In the genomic region with DNA sequence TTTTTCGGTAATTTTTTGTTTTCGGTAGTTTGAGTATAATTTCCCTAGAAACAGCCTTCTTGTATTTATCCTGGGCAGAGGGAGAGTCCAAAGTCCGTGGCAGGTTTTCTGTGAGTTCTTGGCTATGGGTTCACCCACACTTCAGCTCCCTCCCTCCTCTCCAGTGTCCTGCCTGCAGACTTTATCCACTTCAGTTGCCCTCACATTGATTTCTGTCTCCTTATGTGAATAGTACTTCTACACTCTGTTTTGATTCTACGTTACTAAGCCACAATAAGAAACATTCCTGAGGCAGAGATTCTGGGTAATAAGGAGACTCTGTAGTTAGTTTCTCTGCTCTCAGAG, we compare ENCODE assay signal across 18 cellular contexts.
"Had no signal": no experiment of that assay in that cellular context is flagged by ENCODE, and none has a peak within 500 bp of the region (broad histone marks: within the 10 kb centered on the region; RNA-seq: fewer than 3 reads in every experiment).

No MANE protein-coding gene starts in this region.

- H3K4me3 ChIP-seq: gastrocnemius medialis, heart right ventricle, spleen, tibial nerve had no signal

- H3K27me3 Mint-ChIP-seq: central memory CD8-positive, alpha-beta T cell; stimulated activated memory B cell treated with anti-CD40 and anti-IgM and Interleukin-4, amounts not matched to agents 10 μg/mL and 1 μg/mL and 100 μg/mL, for 72 hours had no signal

- H3K27ac ChIP-seq: gastrocnemius medialis, heart right ventricle, neutrophil, spleen, tibial nerve had no signal

- H3K4me3 Mint-ChIP-seq: activated CD8-positive, alpha-beta T cell treated with anti-CD3 and anti-CD28 coated beads, Interleukin-2, amount 10 ng/mL, durations not matched to agents 7 days and 5 days; activated T-helper 1 cell treated with anti-CD3 and anti-CD28 coated beads, Interleukin-12 subunit alpha, Interleukin-12 subunit beta, Interleukin-2, Interleukin-4 antibody, amounts not matched to agents 30 ng/mL and 10 ng/mL and 1 ng/mL, durations not matched to agents 14 hours and 24 hours and 36 hours; central memory CD8-positive, alpha-beta T cell; stimulated activated memory B cell treated with anti-CD40 and anti-IgM and Interleukin-4, amounts not matched to agents 10 μg/mL and 1 μg/mL and 100 μg/mL, for 72 hours had no signal

- DNase-seq: activated CD4-positive, alpha-beta T cell treated with anti-CD3 and anti-CD28 coated beads for 48 hours; activated CD8-positive, alpha-beta T cell treated with anti-CD3 and anti-CD28 coated beads, Interleukin-2, amount 10 ng/mL, durations not matched to agents 7 days and 5 days; activated naive CD4-positive, alpha-beta T cell; effector memory CD4-positive, alpha-beta T cell; gastrocnemius medialis; heart right ventricle; kidney; left ventricle myocardium superior; right cardiac atrium; spleen; stimulated activated CD4-positive, alpha-beta T cell treated with anti-CD3 and anti-CD28 coated beads, Interleukin-1b, Interleukin-23, amount 100 ng/mL, for 48 hours; SW 1271; T-helper 9 cell had no signal

- ATAC-seq: activated CD8-positive, alpha-beta T cell treated with anti-CD3 and anti-CD28 coated beads, Interleukin-2, amount 10 ng/mL, durations not matched to agents 7 days and 5 days; gastrocnemius medialis; heart right ventricle; left ventricle myocardium superior; right cardiac atrium; stimulated activated memory B cell treated with anti-CD40 and anti-IgM and Interleukin-4, amounts not matched to agents 10 μg/mL and 1 μg/mL and 100 μg/mL, for 72 hours had no signal

- H3K4me1 ChIP-seq: gastrocnemius medialis, heart right ventricle, spleen, tibial nerve had no signal

- H3K27ac Mint-ChIP-seq: activated CD8-positive, alpha-beta T cell treated with anti-CD3 and anti-CD28 coated beads, Interleukin-2, amount 10 ng/mL, durations not matched to agents 7 days and 5 days; activated T-helper 1 cell treated with anti-CD3 and anti-CD28 coated beads, Interleukin-12 subunit alpha, Interleukin-12 subunit beta, Interleukin-2, Interleukin-4 antibody, amounts not matched to agents 30 ng/mL and 10 ng/mL and 1 ng/mL, durations not matched to agents 14 hours and 24 hours and 36 hours; stimulated activated memory B cell treated with anti-CD40 and anti-IgM and Interleukin-4, amounts not matched to agents 10 μg/mL and 1 μg/mL and 100 μg/mL, for 72 hours had no signal

- H3K27me3 ChIP-seq: gastrocnemius medialis, heart right ventricle, neutrophil, spleen, tibial nerve had no signal

- H3K9me3 ChIP-seq: gastrocnemius medialis, neutrophil, tibial nerve had no signal

- H3K36me3 Mint-ChIP-seq: stimulated activated memory B cell treated with anti-CD40 and anti-IgM and Interleukin-4, amounts not matched to agents 10 μg/mL and 1 μg/mL and 100 μg/mL, for 72 hours had no signal

- H3K36me3 ChIP-seq: gastrocnemius medialis, heart right ventricle, neutrophil, spleen, tibial nerve had no signal

- H3K4me1 Mint-ChIP-seq: central memory CD8-positive, alpha-beta T cell; stimulated activated memory B cell treated with anti-CD40 and anti-IgM and Interleukin-4, amounts not matched to agents 10 μg/mL and 1 μg/mL and 100 μg/mL, for 72 hours had no signal
